ENCODE assay signal across 13 cellular contexts in the genomic region with DNA sequence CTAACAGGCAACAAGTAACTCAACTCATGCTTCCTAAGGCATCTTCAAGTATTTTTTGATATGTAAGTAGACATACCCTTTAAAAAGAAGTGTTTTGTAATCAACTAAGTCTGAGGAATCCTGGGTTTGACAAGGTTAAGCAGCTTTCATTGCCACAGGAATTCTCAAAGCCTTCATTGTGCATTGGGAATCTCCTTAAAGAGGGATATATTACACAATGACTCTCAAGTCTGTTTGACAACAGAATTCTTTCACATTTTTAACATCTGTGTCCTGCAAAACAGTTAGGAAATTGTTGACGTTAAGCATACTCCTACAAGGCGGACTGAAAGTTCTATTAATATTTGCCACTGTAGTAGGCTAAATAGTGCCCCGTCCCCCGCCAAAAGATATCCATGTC.
DNase-seq lines count a peak whose midpoint lies in the region; ATAC-seq and TF ChIP-seq lines count a peak whose summit lies in the region.
"Had no signal": no experiment of that assay in that cellular context is flagged by ENCODE, and none has a peak within 500 bp of the region (broad histone marks: within the 10 kb centered on the region; RNA-seq: fewer than 3 reads in every experiment).

No MANE protein-coding gene starts in this region.

- H3K4me1 Mint-ChIP-seq in T-helper 17 cell: peaks cover 32% of the 10 kb centered on the region

- H3K9me3 ChIP-seq in T-helper 17 cell (ENCODE audit: control insufficient read depth, low read length, poor library complexity, severe bottlenecking): no peaks in the 10 kb centered on the region

- no peak overlapping the region for H3K4me3 Mint-ChIP-seq in T-helper 17 cell
- H3K4me3 Mint-ChIP-seq: neural progenitor cell had no signal

- H3K36me3 Mint-ChIP-seq in T-helper 17 cell (ENCODE audit: low read depth): no peaks in the 10 kb centered on the region
- H3K36me3 Mint-ChIP-seq: neural progenitor cell had no signal

- no peak for TF ChIP-seq CTCF in AG09319 (IDR thresholded peaks at IDR 0.05; ENCODE audit: low read depth, low read length)

- DNase-seq in AG09319 (ENCODE audit: extremely low read depth, low read depth): peak; percentile 94
- no peak for DNase-seq in T-helper 17 cell
- DNase-seq in fibroblast of the conjunctiva (ENCODE audit: low read depth): peak; percentile 74
- DNase-seq in pons (ENCODE audit: low spot score): peak; percentile 50
- no peak for DNase-seq in stimulated activated CD4-positive, alpha-beta T cell treated with anti-CD3 and anti-CD28 coated beads, Interleukin-2, amount 100 ng/mL, for 48 hours
- no peak for DNase-seq in A172 (ENCODE audit: low spot score)
- DNase-seq: activated effector memory CD4-positive, alpha-beta T cell treated with Interleukin-2 at 50 U/mL for 16 hours; kidney; NCI-H1092 treated with DMSO at 0.1 percent for 48 hours; NCI-H446 treated with DMSO at 0.1 percent for 48 hours had no signal

- H3K27ac Mint-ChIP-seq in T-helper 17 cell: peak overlapping the region; percentile 34
- H3K27ac Mint-ChIP-seq: neural progenitor cell had no signal

- no peaks in the 10 kb centered on the region for H3K27me3 Mint-ChIP-seq in T-helper 17 cell

- ATAC-seq in T-helper 17 cell (no peak), GM19395 (IDR thresholded peaks at IDR 0.05; ENCODE audit: unreplicated experiment) (no peak), HG02623 (IDR thresholded peaks at IDR 0.05; ENCODE audit: unreplicated experiment) (no peak)

Comparison
In these comparisons a context has a peak if more than half of its experiments do, and no peak if none do; other contexts are left out.
1. DNase-seq: peak in AG09319 (single experiment), fibroblast of the conjunctiva (single experiment) and pons (single experiment); none in T-helper 17 cell (0 of 3), stimulated activated CD4-positive, alpha-beta T cell treated with anti-CD3 and anti-CD28 coated beads, Interleukin-2, amount 100 ng/mL, for 48 hours (0 of 2) and A172 (single experiment).